Comparison of ENCODE assay signal across 8 cellular contexts in the genomic region with DNA sequence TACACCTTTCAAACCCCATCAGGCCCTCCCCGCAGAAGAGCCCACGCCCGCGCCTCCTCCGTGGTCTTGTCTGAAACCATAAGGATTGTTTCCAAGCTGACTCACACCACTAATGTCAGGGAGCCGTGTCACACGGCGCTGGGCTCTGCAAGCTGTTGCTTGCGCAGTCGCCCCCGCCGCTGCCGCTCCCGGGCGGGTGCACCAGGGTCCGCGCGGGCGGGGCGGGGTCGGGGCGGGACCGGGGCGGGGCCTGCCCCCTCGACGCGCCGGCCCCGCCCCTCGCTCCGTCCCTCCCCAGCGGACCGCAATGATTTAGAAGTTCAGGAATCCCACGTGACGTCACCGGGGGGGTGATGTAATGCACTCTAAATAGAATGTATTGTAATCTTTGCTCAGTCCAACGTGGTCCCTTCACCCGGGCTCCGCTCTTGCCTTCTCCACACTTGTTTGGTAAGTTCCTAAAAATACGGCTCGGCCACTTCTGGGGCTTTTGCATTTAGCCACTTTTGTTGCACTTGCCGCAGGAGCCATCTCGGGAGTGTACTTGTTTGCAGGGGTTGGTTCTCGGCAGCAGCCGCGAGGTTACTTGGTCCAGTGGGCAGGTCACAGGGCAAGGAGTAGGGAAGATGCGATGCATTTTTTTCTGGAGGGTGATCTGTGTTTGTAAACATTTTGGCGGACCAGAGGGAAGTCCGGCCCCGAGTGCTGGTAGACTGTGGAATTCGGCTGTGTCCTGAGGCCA. TPM values are rescaled to one million over a fixed set of nuclear protein-coding genes. Genes with fewer than 3 reads are reported as not detected.
DNase-seq lines count a peak whose midpoint lies in the region; ATAC-seq and TF ChIP-seq lines count a peak whose summit lies in the region.

No MANE protein-coding gene starts in this region.

- ATAC-seq in GM18868 (IDR thresholded peaks at IDR 0.05; ENCODE audit: unreplicated experiment) (peak; percentile 55), body of pancreas (peak; percentile 85)

- H3K36me3 ChIP-seq in body of pancreas (replicated peaks in 1 of 2; ENCODE audit: insufficient read depth in 1 of 2, low read depth in 2 of 2): no peaks in the 10 kb centered on the region
- H3K36me3 ChIP-seq in vagina: no peaks in the 10 kb centered on the region

- H3K4me1 ChIP-seq in body of pancreas (peaks cover 26% of the 10 kb centered on the region), vagina (peaks cover 52% of the 10 kb centered on the region)

- TF ChIP-seq CTCF in body of pancreas (IDR thresholded peaks at IDR 0.05): no peak
- no peak for TF ChIP-seq CTCF in vagina (IDR thresholded peaks at IDR 0.05)

- H3K27ac ChIP-seq in body of pancreas: peak overlapping the region; percentile 12 to 70 (median 46)
- peak overlapping the region; percentile 87 for H3K27ac ChIP-seq in vagina

- intact Hi-C loops in body of pancreas (cut with DNase I) (no loop called here), vagina (cut with DNase I) (no loop called here)

- H3K27me3 ChIP-seq in body of pancreas: peaks cover 0 to 18% of the 10 kb centered on the region in 2 donors
- H3K27me3 ChIP-seq in vagina: no peaks in the 10 kb centered on the region

- peak overlapping the region in 1 of 2 donors; percentile 11 for H3K4me3 ChIP-seq in body of pancreas
- H3K4me3 ChIP-seq in vagina: peak overlapping the region; percentile 56 to 60

- WGBS in body of pancreas, 2 donors: 1 to 5% methylated on average over 20 to 42 of the region's 51 CpGs

- no peaks in the 10 kb centered on the region for H3K9me3 ChIP-seq in body of pancreas
- H3K9me3 ChIP-seq in vagina: no peaks in the 10 kb centered on the region

- TF ChIP-seq POLR2A in body of pancreas (IDR thresholded peaks at IDR 0.05): peak; percentile 52 to 77 (median 56)
- peak; percentile 40 to 93 for TF ChIP-seq POLR2A in vagina (IDR thresholded peaks at IDR 0.05)

- DNase-seq in NCI-H1105 (lab: John Stamatoyannopoulos, UW) (peak; percentile 55), T follicular helper cell (ENCODE audit: low read depth) (peak; percentile 12), body of pancreas (peak; percentile 93 to 95 (median 94)), hippocampal formation (lab: John Stamatoyannopoulos, UW) (peak; percentile 88 to 96), putamen (ENCODE audit: low spot score) (peak; percentile 95), vagina (ENCODE audit: extremely low spot score in 2 of 2) (peak in 1 of 2 donors; percentile 98), T-helper 9 cell (no peak)

RNA-seq across cellular contexts. Expression of gene CREB5, which starts 3.2 kb away (rescaled TPM):
- total RNA-seq in body of pancreas: 10 to 100 TPM; 10.4 to 25.7 TPM
- 23.1 TPM for total RNA-seq in vagina
